In the genomic region with DNA sequence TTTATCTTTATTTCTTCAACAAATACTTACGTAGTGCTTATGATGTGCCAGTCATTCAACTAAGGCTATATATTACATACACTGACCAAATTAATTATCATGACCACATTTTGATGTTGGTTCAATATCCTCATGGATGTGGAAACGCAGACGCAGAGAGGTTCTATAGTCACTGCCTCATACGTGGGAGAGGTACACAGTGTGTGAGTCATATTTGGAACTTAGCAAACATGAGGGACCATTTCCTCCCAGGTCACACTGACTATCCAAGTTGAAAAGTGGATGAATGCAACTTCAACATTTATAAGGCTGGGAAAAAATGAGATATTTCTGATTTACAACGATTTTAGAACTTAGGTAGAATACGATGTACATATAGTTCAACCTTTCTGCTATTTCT, we compare ENCODE assay signal across 25 cellular contexts.
"Had no signal": no experiment of that assay in that cellular context is flagged by ENCODE, and none has a peak within 500 bp of the region (broad histone marks: within the 10 kb centered on the region; RNA-seq: fewer than 3 reads in every experiment).

No MANE protein-coding gene starts in this region.

- H3K4me3 ChIP-seq: ascending aorta, body of pancreas, cardiac muscle cell had no signal

- H3K36me3 ChIP-seq: ascending aorta, cardiac muscle cell had no signal

- H3K27ac Mint-ChIP-seq: activated CD4-positive, alpha-beta T cell treated with anti-CD3 and anti-CD28 coated beads, Interleukin-2, amount 10 ng/mL, durations not matched to agents 24 days and 14 days; activated CD8-positive, alpha-beta memory T cell treated with anti-CD3 and anti-CD28 coated beads, Interleukin-2, amount 10 ng/mL, durations not matched to agents 7 days and 5 days; activated naive CD4-positive, alpha-beta T cell treated with anti-CD3 and anti-CD28 coated beads, Interleukin-2, amount 50 U/mL, for 24 hours; activated T-cell treated with anti-CD3 and anti-CD28 coated beads, Interleukin-2, amount 50 U/mL, for 24 hours; activated T-helper 1 cell treated with anti-CD3 and anti-CD28 coated beads, Interleukin-12 subunit alpha, Interleukin-12 subunit beta, Interleukin-2, Interleukin-4 antibody, amounts not matched to agents 30 ng/mL and 10 ng/mL and 1 ng/mL, durations not matched to agents 14 hours and 24 hours and 36 hours; T-helper 1 cell treated with Interleukin-12 subunit alpha and Interleukin-12 subunit beta and Interleukin-4 antibody, amounts not matched to agents 30 μg/mL and 1 μg/mL, for 36 hours had no signal

- H3K27ac ChIP-seq: ascending aorta, body of pancreas, cardiac muscle cell had no signal

- H3K9me3 ChIP-seq: ascending aorta, body of pancreas had no signal

- H3K4me3 Mint-ChIP-seq: activated CD4-positive, alpha-beta T cell treated with anti-CD3 and anti-CD28 coated beads, Interleukin-2, amount 10 ng/mL, durations not matched to agents 24 days and 14 days; activated CD8-positive, alpha-beta memory T cell treated with anti-CD3 and anti-CD28 coated beads, Interleukin-2, amount 10 ng/mL, durations not matched to agents 7 days and 5 days; activated naive CD4-positive, alpha-beta T cell treated with anti-CD3 and anti-CD28 coated beads, Interleukin-2, amount 50 U/mL, for 24 hours; activated T-cell treated with anti-CD3 and anti-CD28 coated beads, Interleukin-2, amount 50 U/mL, for 24 hours; activated T-helper 1 cell treated with anti-CD3 and anti-CD28 coated beads, Interleukin-12 subunit alpha, Interleukin-12 subunit beta, Interleukin-2, Interleukin-4 antibody, amounts not matched to agents 30 ng/mL and 10 ng/mL and 1 ng/mL, durations not matched to agents 14 hours and 24 hours and 36 hours; T-helper 1 cell treated with Interleukin-12 subunit alpha and Interleukin-12 subunit beta and Interleukin-4 antibody, amounts not matched to agents 30 μg/mL and 1 μg/mL, for 36 hours had no signal

- ATAC-seq: activated CD4-positive, CD25-positive, alpha-beta regulatory T cell treated with anti-CD3 and anti-CD28 coated beads, Interleukin-2, amount 50 U/mL, for 24 hours; activated CD8-positive, alpha-beta memory T cell treated with anti-CD3 and anti-CD28 coated beads, Interleukin-2, amount 10 ng/mL, durations not matched to agents 7 days and 5 days; body of pancreas had no signal

- H3K4me1 Mint-ChIP-seq: activated CD4-positive, alpha-beta T cell treated with anti-CD3 and anti-CD28 coated beads, Interleukin-2, amount 10 ng/mL, durations not matched to agents 24 days and 14 days; activated CD8-positive, alpha-beta memory T cell treated with anti-CD3 and anti-CD28 coated beads, Interleukin-2, amount 10 ng/mL, durations not matched to agents 7 days and 5 days; activated naive CD4-positive, alpha-beta T cell treated with anti-CD3 and anti-CD28 coated beads, Interleukin-2, amount 50 U/mL, for 24 hours had no signal

- H3K27me3 ChIP-seq: ascending aorta, body of pancreas, cardiac muscle cell had no signal

- H3K9me3 Mint-ChIP-seq: activated T-cell treated with anti-CD3 and anti-CD28 coated beads, Interleukin-2, amount 50 U/mL, for 24 hours had no signal

- H3K36me3 Mint-ChIP-seq: activated CD8-positive, alpha-beta memory T cell treated with anti-CD3 and anti-CD28 coated beads, Interleukin-2, amount 10 ng/mL, durations not matched to agents 7 days and 5 days; activated naive CD4-positive, alpha-beta T cell treated with anti-CD3 and anti-CD28 coated beads, Interleukin-2, amount 50 U/mL, for 24 hours had no signal

- DNase-seq: activated CD4-positive, alpha-beta T cell treated with anti-CD3 and anti-CD28 coated beads, Interleukin-2, amount 10 ng/mL, durations not matched to agents 24 days and 14 days; activated CD4-positive, alpha-beta T cell treated with anti-CD3 and anti-CD28 coated beads, Interleukin-2, amount 50 U/mL, for 48 hours; activated CD8-positive, alpha-beta memory T cell treated with anti-CD3 and anti-CD28 coated beads, Interleukin-2, amount 10 ng/mL, durations not matched to agents 7 days and 5 days; activated effector memory CD4-positive, alpha-beta T cell treated with Interleukin-2 at 50 U/mL for 16 hours; activated naive CD4-positive, alpha-beta T cell; activated T-cell treated with anti-CD3 and anti-CD28 coated beads, Interleukin-2, amount 50 U/mL, for 24 hours; amniotic stem cell; body of pancreas; KG1; MM.1S; NCI-H1092 treated with DMSO at 0.1 percent for 48 hours; NCI-H1417 treated with DMSO at 0.1 percent for 48 hours; NCI-H1694; NCI-H2029; NCI-H345; NCI-H510A; NCI-H526 treated with DMSO at 0.1 percent for 48 hours; NK-92 treated with Interleukin-12 subunit alpha and Interleukin-12 subunit beta, amount 100 ng/mL, for 24 hours; SHP77 had no signal

- H3K4me1 ChIP-seq: ascending aorta, body of pancreas had no signal
